8 cellular contexts compared by ENCODE assay signal in genomic region chr1:172002725-172003345, GRCh38.
DNase-seq lines count a peak whose midpoint lies in the region; ATAC-seq and TF ChIP-seq lines count a peak whose summit lies in the region.

No MANE protein-coding gene starts in this region.

- no peaks in the 10 kb centered on the region for H3F3A ChIP-seq in SU-DHL-6 (ENCODE audit: insufficient read depth)

- no peak overlapping the region for H3K4me2 ChIP-seq in SU-DHL-6 (ENCODE audit: low read depth, low read length, poor library complexity, severe bottlenecking)

- H3K36me3 ChIP-seq in right atrium auricular region, result no peaks in the 10 kb centered on the region
- no peaks in the 10 kb centered on the region for H3K36me3 ChIP-seq in SU-DHL-6 (ENCODE audit: low read length)
- H3K36me3 ChIP-seq in psoas muscle (ENCODE audit: insufficient read depth in 1 of 2, low read depth in 1 of 2), result no peaks in the 10 kb centered on the region

- DNase-seq in right atrium auricular region (ENCODE audit: low spot score), result no peak
- DNase-seq in Right ventricle myocardium superior, result no peak
- peak; percentile 77 for DNase-seq in KBM-7
- DNase-seq in fibroblast of peridontal ligament (ENCODE audit: extremely low read depth), result peak; percentile 86
- DNase-seq in psoas muscle, result no peak
- no peak for DNase-seq in activated CD4-positive, CD25-positive, alpha-beta regulatory T cell (lab: John Stamatoyannopoulos, UW)
- DNase-seq in omental fat pad (ENCODE audit: low spot score), result no peak

- no peak overlapping the region for H3K9ac ChIP-seq in SU-DHL-6 (ENCODE audit: low read length)

- H3K4me1 ChIP-seq in right atrium auricular region (no peaks in the 10 kb centered on the region), psoas muscle (no peaks in the 10 kb centered on the region)

- 18 to 25% (median 22%) methylated on average over 3 of the region's 3 CpGs for WGBS in psoas muscle, 3 donors

- TF ChIP-seq CTCF in right atrium auricular region (IDR thresholded peaks at IDR 0.05), result peak; percentile 60 to 73
- peak; percentile 48 for TF ChIP-seq CTCF in SU-DHL-6 (IDR thresholded peaks at IDR 0.05; ENCODE audit: insufficient read depth, low read length, poor library complexity, severe bottlenecking)
- TF ChIP-seq CTCF in psoas muscle (IDR thresholded peaks at IDR 0.05), result peak; percentile 50
- TF ChIP-seq CTCF in omental fat pad (IDR thresholded peaks at IDR 0.05), result no peak

- H3K9me2 ChIP-seq in SU-DHL-6 (replicated peaks; ENCODE audit: insufficient read depth, low read length), result no peaks in the 10 kb centered on the region

- in situ Hi-C loops in KBM-7 (cut with MboI; ENCODE audit: low pct_unique_long_range_greater_than_20kb, low sequenced_read_pairs), result no loop called here

- H3K4me3 ChIP-seq in right atrium auricular region (no peak overlapping the region), SU-DHL-6 (ENCODE audit: insufficient read depth, low read length, poor library complexity, severe bottlenecking) (no peak overlapping the region), psoas muscle (no peak overlapping the region)

- H3K27me3 ChIP-seq in right atrium auricular region (no peaks in the 10 kb centered on the region), SU-DHL-6 (ENCODE audit: low read length) (no peaks in the 10 kb centered on the region), psoas muscle (ENCODE audit: insufficient read depth in 3 of 3, low read length in 2 of 3) (no peaks in the 10 kb centered on the region)

- H4K20me1 ChIP-seq in SU-DHL-6 (ENCODE audit: low read depth, low read length), result no peaks in the 10 kb centered on the region

- H3K9me3 ChIP-seq in right atrium auricular region, result no peaks in the 10 kb centered on the region
- no peaks in the 10 kb centered on the region for H3K9me3 ChIP-seq in SU-DHL-6 (ENCODE audit: insufficient read depth, low read length)
- H3K9me3 ChIP-seq in psoas muscle, result no peaks in the 10 kb centered on the region

- H3K79me2 ChIP-seq in SU-DHL-6 (ENCODE audit: insufficient read depth, low read length), result no peaks in the 10 kb centered on the region

- intact Hi-C loops in Right ventricle myocardium superior (cut with DNase I) (loop anchor here (10.0 kb wide), 1 partner anchor 422 kb away; the partner anchor contains the start of gene C1orf105), psoas muscle (cut with DNase I) (loop anchor here in 1 of 2 donors (5.0 kb wide), 1 partner anchor 394 kb away; no protein-coding TSS in a partner anchor)

- no peak overlapping the region for H3K27ac ChIP-seq in right atrium auricular region
- H3K27ac ChIP-seq in SU-DHL-6 (ENCODE audit: low read depth, low read length), result no peak overlapping the region
- H3K27ac ChIP-seq in psoas muscle, result no peak overlapping the region

- no peak overlapping the region for H2AFZ ChIP-seq in SU-DHL-6 (ENCODE audit: low read depth, low read length, severe bottlenecking)

- ATAC-seq in Right ventricle myocardium superior (ENCODE audit: poor library complexity) (no peak), psoas muscle (peak in 1 of 4 donors; percentile 44), omental fat pad (ENCODE audit: low FRiP score) (no peak)

Comparison
In these comparisons a context has a peak if more than half of its experiments do, and no peak if none do; other contexts are left out.
1. DNase-seq: peak in KBM-7 (single experiment) and fibroblast of peridontal ligament (single experiment); none in right atrium auricular region (single experiment), Right ventricle myocardium superior (single experiment), psoas muscle (0 of 2), activated CD4-positive, CD25-positive, alpha-beta regulatory T cell (0 of 4) and omental fat pad (single experiment).
2. CTCF ChIP-seq: peak in right atrium auricular region (2 of 2), SU-DHL-6 (single experiment) and psoas muscle (single experiment); none in omental fat pad (0 of 3).